In the genomic region with DNA sequence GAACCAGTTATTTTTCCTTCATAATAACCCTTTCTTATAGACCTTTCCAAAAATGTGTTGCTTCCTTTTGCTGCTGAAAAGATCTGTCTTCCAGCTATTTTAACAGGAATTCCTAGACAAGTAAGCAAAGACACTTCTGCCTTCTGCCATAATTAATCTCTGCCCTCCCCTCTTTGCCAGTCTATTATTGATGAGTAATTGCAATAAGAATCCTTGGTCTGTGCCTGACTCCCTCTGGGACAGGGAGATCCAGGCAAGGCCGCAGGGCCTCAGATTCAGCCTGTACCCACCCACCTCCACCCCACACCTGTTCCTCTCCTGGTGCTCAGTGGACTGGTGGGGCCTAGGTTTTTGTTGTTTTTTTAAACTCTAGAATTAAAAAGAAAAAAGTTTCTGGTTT, we compare ENCODE assay signal across 16 cellular contexts. TPM values are rescaled to one million over a fixed set of nuclear protein-coding genes. Genes with fewer than 3 reads are reported as not detected.
DNase-seq lines count a peak whose midpoint lies in the region; ATAC-seq and TF ChIP-seq lines count a peak whose summit lies in the region.
"Had no signal": no experiment of that assay in that cellular context is flagged by ENCODE, and none has a peak within 500 bp of the region (broad histone marks: within the 10 kb centered on the region; RNA-seq: fewer than 3 reads in every experiment).

No MANE protein-coding gene starts in this region.

- H3K27me3 Mint-ChIP-seq in GM23338 (ENCODE audit: insufficient read depth, low read depth, poor library complexity), result peaks cover 96% of the 10 kb centered on the region

- ATAC-seq in GM23338 (no peak), SK-N-SH treated with all-trans-retinoic acid at 6 μM for 48 hours (peak; percentile 13), GM19397 (IDR thresholded peaks at IDR 0.05; ENCODE audit: unreplicated experiment) (no peak), GM21825 (IDR thresholded peaks at IDR 0.05; ENCODE audit: unreplicated experiment) (no peak)
- ATAC-seq: HCT116 had no signal

- no peak overlapping the region for H2AFZ ChIP-seq in GM23338

- in situ Hi-C loops in G401 (cut with HindIII; ENCODE audit: low sequenced_read_pairs), result no loop called here

- no peak overlapping the region for H3K4me3 Mint-ChIP-seq in GM23338

- H4K20me1 ChIP-seq in GM23338 (replicated peaks; ENCODE audit: insufficient read depth), result peaks cover 54% of the 10 kb centered on the region

- no peak overlapping the region for H3K4me3 ChIP-seq in AG10803 (ENCODE audit: low read length)
- H3K4me3 ChIP-seq in GM23338, result no peak overlapping the region
- H3K4me3 ChIP-seq: BLaER1 had no signal

- H3K79me2 ChIP-seq in GM23338 (replicated peaks; ENCODE audit: insufficient read depth), result no peaks in the 10 kb centered on the region

- H3K4me1 ChIP-seq in GM23338 (ENCODE audit: insufficient read depth), result peaks cover 55% of the 10 kb centered on the region
- H3K4me1 ChIP-seq: BLaER1 had no signal

- H3K9me2 ChIP-seq in GM23338 (ENCODE audit: insufficient read depth), result no peaks in the 10 kb centered on the region

- TF ChIP-seq CTCF in AG10803 (conservative IDR thresholded peaks at IDR 0.05; ENCODE audit: low read length), result no peak
- TF ChIP-seq CTCF in GM23338 (conservative IDR thresholded peaks at IDR 0.05; ENCODE audit: low read depth in 2 of 2), result no peak

- no peaks in the 10 kb centered on the region; the same call in 2 of the 3 replicates for H3K36me3 Mint-ChIP-seq in GM23338 (ENCODE audit: low read depth)

- H3K27ac Mint-ChIP-seq in GM23338, result no peak overlapping the region

- DNase-seq in AG10803 (ENCODE audit: low read depth), result peak; percentile 60
- DNase-seq in GM23338 (ENCODE audit: low spot score), result no peak
- DNase-seq in kidney glomerular epithelial cell (lab: John Stamatoyannopoulos, UW), result peak; percentile 22
- DNase-seq in G401 (ENCODE audit: low spot score), result no peak
- no peak for DNase-seq in DMS114 treated with DMSO at 0.1 percent for 48 hours (lab: John Stamatoyannopoulos, UW; ENCODE audit: unreplicated experiment)
- DNase-seq: AML-193, DMS79, GF-D8, IMR-90, KG1 had no signal

- H3K27ac ChIP-seq in GM23338 (ENCODE audit: low read depth), result no peak overlapping the region
- H3K27ac ChIP-seq: 22Rv1, BLaER1 had no signal

- H3K9me3 Mint-ChIP-seq in GM23338, result peaks cover 9% of the 10 kb centered on the region; the same call in 1 of the 3 replicates

- peaks cover 41% of the 10 kb centered on the region for H3K4me1 Mint-ChIP-seq in GM23338

- H3K27me3 ChIP-seq in GM23338 (ENCODE audit: insufficient read depth), result peaks cover 100% of the 10 kb centered on the region

- H3K4me2 ChIP-seq in GM23338, result no peak overlapping the region
- H3K4me2 ChIP-seq: BLaER1 had no signal

- H3K36me3 ChIP-seq in GM23338 (ENCODE audit: insufficient read depth), result no peaks in the 10 kb centered on the region
- H3K36me3 ChIP-seq: BLaER1 had no signal

- H3F3A ChIP-seq in GM23338 (replicated peaks; ENCODE audit: low read depth), result peaks cover 48% of the 10 kb centered on the region

TF ChIP-seq in GM23338, 12 proteins besides CTCF, POLR2A, EP300 and RAD21:
- TF ChIP-seq NANOG (IDR thresholded peaks at IDR 0.05; ENCODE audit: borderline replicate concordance), result no peak
- no peak for TF ChIP-seq STAT1 (IDR thresholded peaks at IDR 0.05; ENCODE audit: unreplicated experiment)
- peak; percentile 63 for TF ChIP-seq EZH2 (IDR thresholded peaks at IDR 0.05; ENCODE audit: low read depth, unreplicated experiment)

TF ChIP-seq in SK-N-SH treated with all-trans-retinoic acid at 6 μM for 48 hours, 23 proteins besides CTCF, POLR2A, EP300 and RAD21:
- no peak for TF ChIP-seq ARNTL (CRISPR knock-in tag; IDR thresholded peaks at IDR 0.05; ENCODE audit: borderline replicate concordance, low read depth)
- no peak for TF ChIP-seq OSR1 (CRISPR knock-in tag; IDR thresholded peaks at IDR 0.05)
- TF ChIP-seq, protein P1, sequence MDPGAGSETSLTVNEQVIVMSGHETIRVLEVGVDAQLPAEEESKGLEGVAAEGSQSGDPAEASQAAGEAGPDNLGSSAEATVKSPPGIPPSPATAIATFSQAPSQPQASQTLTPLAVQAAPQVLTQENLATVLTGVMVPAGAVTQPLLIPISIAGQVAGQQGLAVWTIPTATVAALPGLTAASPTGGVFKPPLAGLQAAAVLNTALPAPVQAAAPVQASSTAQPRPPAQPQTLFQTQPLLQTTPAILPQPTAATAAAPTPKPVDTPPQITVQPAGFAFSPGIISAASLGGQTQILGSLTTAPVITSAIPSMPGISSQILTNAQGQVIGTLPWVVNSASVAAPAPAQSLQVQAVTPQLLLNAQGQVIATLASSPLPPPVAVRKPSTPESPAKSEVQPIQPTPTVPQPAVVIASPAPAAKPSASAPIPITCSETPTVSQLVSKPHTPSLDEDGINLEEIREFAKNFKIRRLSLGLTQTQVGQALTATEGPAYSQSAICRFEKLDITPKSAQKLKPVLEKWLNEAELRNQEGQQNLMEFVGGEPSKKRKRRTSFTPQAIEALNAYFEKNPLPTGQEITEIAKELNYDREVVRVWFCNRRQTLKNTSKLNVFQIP (CRISPR knock-in tag; IDR thresholded peaks at IDR 0.05; ENCODE audit: borderline replicate concordance, low read depth), result no peak
- no peak for TF ChIP-seq ZFP3 (CRISPR knock-in tag; IDR thresholded peaks at IDR 0.05)
- TF ChIP-seq ZNF565 (CRISPR knock-in tag; conservative IDR thresholded peaks at IDR 0.05; ENCODE audit: low read depth), result no peak
- TF ChIP-seq ZNF70 (CRISPR knock-in tag; IDR thresholded peaks at IDR 0.05), result no peak
- TF ChIP-seq ZNF8 (CRISPR knock-in tag; IDR thresholded peaks at IDR 0.05), result no peak
- no peak for TF ChIP-seq ZFP30 (CRISPR knock-in tag; IDR thresholded peaks at IDR 0.05)
- TF ChIP-seq ISL1 (CRISPR knock-in tag; IDR thresholded peaks at IDR 0.05), result no peak
- TF ChIP-seq TCF4 (CRISPR knock-in tag; IDR thresholded peaks at IDR 0.05; ENCODE audit: borderline replicate concordance), result no peak
- no peak for TF ChIP-seq GLIS3 (CRISPR knock-in tag; IDR thresholded peaks at IDR 0.05)
- TF ChIP-seq, protein P2, sequence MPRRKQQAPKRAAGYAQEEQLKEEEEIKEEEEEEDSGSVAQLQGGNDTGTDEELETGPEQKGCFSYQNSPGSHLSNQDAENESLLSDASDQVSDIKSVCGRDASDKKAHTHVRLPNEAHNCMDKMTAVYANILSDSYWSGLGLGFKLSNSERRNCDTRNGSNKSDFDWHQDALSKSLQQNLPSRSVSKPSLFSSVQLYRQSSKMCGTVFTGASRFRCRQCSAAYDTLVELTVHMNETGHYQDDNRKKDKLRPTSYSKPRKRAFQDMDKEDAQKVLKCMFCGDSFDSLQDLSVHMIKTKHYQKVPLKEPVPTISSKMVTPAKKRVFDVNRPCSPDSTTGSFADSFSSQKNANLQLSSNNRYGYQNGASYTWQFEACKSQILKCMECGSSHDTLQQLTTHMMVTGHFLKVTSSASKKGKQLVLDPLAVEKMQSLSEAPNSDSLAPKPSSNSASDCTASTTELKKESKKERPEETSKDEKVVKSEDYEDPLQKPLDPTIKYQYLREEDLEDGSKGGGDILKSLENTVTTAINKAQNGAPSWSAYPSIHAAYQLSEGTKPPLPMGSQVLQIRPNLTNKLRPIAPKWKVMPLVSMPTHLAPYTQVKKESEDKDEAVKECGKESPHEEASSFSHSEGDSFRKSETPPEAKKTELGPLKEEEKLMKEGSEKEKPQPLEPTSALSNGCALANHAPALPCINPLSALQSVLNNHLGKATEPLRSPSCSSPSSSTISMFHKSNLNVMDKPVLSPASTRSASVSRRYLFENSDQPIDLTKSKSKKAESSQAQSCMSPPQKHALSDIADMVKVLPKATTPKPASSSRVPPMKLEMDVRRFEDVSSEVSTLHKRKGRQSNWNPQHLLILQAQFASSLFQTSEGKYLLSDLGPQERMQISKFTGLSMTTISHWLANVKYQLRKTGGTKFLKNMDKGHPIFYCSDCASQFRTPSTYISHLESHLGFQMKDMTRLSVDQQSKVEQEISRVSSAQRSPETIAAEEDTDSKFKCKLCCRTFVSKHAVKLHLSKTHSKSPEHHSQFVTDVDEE (CRISPR knock-in tag; IDR thresholded peaks at IDR 0.05), result no peak
- TF ChIP-seq BACH2 (CRISPR knock-in tag; IDR thresholded peaks at IDR 0.05; ENCODE audit: borderline replicate concordance), result no peak
- no peak for TF ChIP-seq CSDC2 (CRISPR knock-in tag; IDR thresholded peaks at IDR 0.05)

RNA-seq across cellular contexts. Expression of a gene that starts 8.3 kb away (rescaled TPM):
- 0.12 and 0.42 TPM in 2 replicates for total RNA-seq in GM23338 (2014; rRNA removed; shearing (Covaris generic))
- 0.23 TPM in 1 of 2 replicates, not detected in the other for polyA plus RNA-seq in GM23338 (2016; fragmentation: Nextera tagmentation; extraction: Ambion mirVana)
- 11.3 and 11.8 TPM in 2 replicates for total RNA-seq in G401 (2014; rRNA removed; shearing (Covaris generic))

RNA-seq across cellular contexts. Expression of a gene that starts 58.0 kb away (rescaled TPM):
- 472 and 506 TPM in 2 replicates for total RNA-seq in GM23338 (2014; rRNA removed; shearing (Covaris generic))
- polyA plus RNA-seq in GM23338 (2016; fragmentation: Nextera tagmentation; extraction: Ambion mirVana), result 1,033 and 1,148 TPM in 2 replicates
- total RNA-seq in G401 (2014; rRNA removed; shearing (Covaris generic)), result 310 and 326 TPM in 2 replicates

Comparison
In these comparisons a context has a peak if more than half of its experiments do, and no peak if none do; other contexts are left out.
1. DNase-seq: peak in AG10803 (single experiment) and kidney glomerular epithelial cell (single experiment); none in GM23338 (single experiment), G401 (single experiment) and DMS114 treated with DMSO at 0.1 percent for 48 hours (single experiment).